17 cellular contexts compared by ENCODE assay signal in genomic region chr3:139301183-139301582, GRCh38. TPM values are rescaled to one million over a fixed set of nuclear protein-coding genes. Genes with fewer than 3 reads are reported as not detected.
A peak's percentile ranks its signal among the peaks of the same experiment; 100 is the strongest.
DNase-seq lines count a peak whose midpoint lies in the region; ATAC-seq and TF ChIP-seq lines count a peak whose summit lies in the region.
"Had no signal": no experiment of that assay in that cellular context is flagged by ENCODE, and none has a peak within 500 bp of the region (broad histone marks: within the 10 kb centered on the region; RNA-seq: fewer than 3 reads in every experiment).

No MANE protein-coding gene starts in this region.

- DNase-seq in HT1080 (ENCODE audit: low read depth) (peak; percentile 74), RWPE2 (ENCODE audit: low spot score) (no peak), fibroblast of peridontal ligament (ENCODE audit: extremely low read depth) (peak; percentile 19), suprapubic skin (ENCODE audit: low spot score in 2 of 2) (no peak), HUDEP-2 (lab: John Stamatoyannopoulos, UW; ENCODE audit: unreplicated experiment in 76 of 76) (no peak)
- no peak for DNase-seq in naive thymus-derived CD8-positive, alpha-beta T cell
- DNase-seq: activated CD8-positive, alpha-beta memory T cell treated with anti-CD3 and anti-CD28 coated beads, Interleukin-2, amount 50 U/mL, for 48 hours; activated naive CD4-positive, alpha-beta T cell treated with anti-CD3 and anti-CD28 coated beads, Interleukin-2, amount 10 ng/mL, durations not matched to agents 7 days and 5 days; C1 segment of cervical spinal cord; DMS53; left ventricle myocardium inferior; naive B cell; NCI-H187 treated with DMSO at 0.1 percent for 48 hours; NCI-H69 had no signal

- H3K27ac Mint-ChIP-seq in naive thymus-derived CD8-positive, alpha-beta T cell, result no peak overlapping the region
- H3K27ac Mint-ChIP-seq: activated naive CD4-positive, alpha-beta T cell treated with anti-CD3 and anti-CD28 coated beads, Interleukin-2, amount 10 ng/mL, durations not matched to agents 7 days and 5 days; naive B cell had no signal

- H3K4me1 Mint-ChIP-seq in naive thymus-derived CD8-positive, alpha-beta T cell, result peaks cover 0 to 7% (median 2%) of the 10 kb centered on the region in 4 donors
- H3K4me1 Mint-ChIP-seq: naive B cell had no signal

- H3K9me3 ChIP-seq in RWPE2 (ENCODE audit: severe bottlenecking), result no peaks in the 10 kb centered on the region
- no peaks in the 10 kb centered on the region for H3K9me3 ChIP-seq in suprapubic skin
- H3K9me3 ChIP-seq: breast epithelium, left ventricle myocardium inferior, psoas muscle had no signal

- no peak for TF ChIP-seq POLR2A in suprapubic skin (IDR thresholded peaks at IDR 0.05)

- WGBS in suprapubic skin, result 85% methylated on average over 5 of the region's 6 CpGs

- POLR2A ChIA-PET in naive thymus-derived CD8-positive, alpha-beta T cell (lab: Charles Lee), result no interaction called here

- H3K36me3 ChIP-seq in RWPE2 (ENCODE audit: low read depth), result no peaks in the 10 kb centered on the region
- H3K36me3 ChIP-seq in suprapubic skin, result no peaks in the 10 kb centered on the region
- H3K36me3 ChIP-seq: breast epithelium, left ventricle myocardium inferior had no signal

- peaks cover 16% of the 10 kb centered on the region for H3K4me1 ChIP-seq in RWPE2 (ENCODE audit: insufficient read depth, poor library complexity, severe bottlenecking)
- H3K4me1 ChIP-seq in suprapubic skin, result peaks cover 4% of the 10 kb centered on the region
- H3K4me1 ChIP-seq: breast epithelium, psoas muscle had no signal

- H3K27ac ChIP-seq in RWPE2 (ENCODE audit: poor library complexity, severe bottlenecking) (peak overlapping the region; percentile 54), suprapubic skin (peak overlapping the region; percentile 13)
- H3K27ac ChIP-seq: breast epithelium, psoas muscle had no signal

- H3K27me3 ChIP-seq in RWPE2 (ENCODE audit: insufficient read depth, poor library complexity, severe bottlenecking) (no peaks in the 10 kb centered on the region), suprapubic skin (no peaks in the 10 kb centered on the region)
- H3K27me3 ChIP-seq: breast epithelium had no signal

- peaks cover 0 to 5% (median 3%) of the 10 kb centered on the region in 5 donors for H3K27me3 Mint-ChIP-seq in naive thymus-derived CD8-positive, alpha-beta T cell

- no peaks in the 10 kb centered on the region for H3K36me3 Mint-ChIP-seq in naive thymus-derived CD8-positive, alpha-beta T cell
- H3K36me3 Mint-ChIP-seq: activated naive CD4-positive, alpha-beta T cell treated with anti-CD3 and anti-CD28 coated beads, Interleukin-2, amount 10 ng/mL, durations not matched to agents 7 days and 5 days; naive B cell had no signal

- no peaks in the 10 kb centered on the region for H3K9me3 Mint-ChIP-seq in naive thymus-derived CD8-positive, alpha-beta T cell
- H3K9me3 Mint-ChIP-seq: activated naive CD4-positive, alpha-beta T cell treated with anti-CD3 and anti-CD28 coated beads, Interleukin-2, amount 10 ng/mL, durations not matched to agents 7 days and 5 days; naive B cell had no signal

- TF ChIP-seq CTCF in RWPE2 (IDR thresholded peaks at IDR 0.05; ENCODE audit: poor library complexity, severe bottlenecking) (no peak), suprapubic skin (IDR thresholded peaks at IDR 0.05) (no peak)

- no peak overlapping the region for H3K4me3 ChIP-seq in RWPE2 (ENCODE audit: severe bottlenecking)
- no peak overlapping the region for H3K4me3 ChIP-seq in suprapubic skin
- H3K4me3 ChIP-seq: breast epithelium, left ventricle myocardium inferior, psoas muscle had no signal

- TF ChIP-seq EP300 in suprapubic skin (IDR thresholded peaks at IDR 0.05), result no peak

- H3K4me3 Mint-ChIP-seq in naive thymus-derived CD8-positive, alpha-beta T cell, result no peak overlapping the region
- H3K4me3 Mint-ChIP-seq: activated naive CD4-positive, alpha-beta T cell treated with anti-CD3 and anti-CD28 coated beads, Interleukin-2, amount 10 ng/mL, durations not matched to agents 7 days and 5 days; naive B cell had no signal

- ATAC-seq in RWPE2 (ENCODE audit: low read depth), result no peak
- ATAC-seq in HG02885 (IDR thresholded peaks at IDR 0.05; ENCODE audit: poor library complexity, unreplicated experiment), result no peak
- no peak for ATAC-seq in naive thymus-derived CD8-positive, alpha-beta T cell

RNA-seq across cellular contexts. Expression of gene MRPS22, which starts 42.6 kb away (rescaled TPM):
- 176 and 200 TPM in 2 replicates for total RNA-seq in HT1080 (2014; rRNA removed; shearing (Covaris generic))
- 131 and 153 TPM in 2 replicates for polyA plus RNA-seq in HT1080 (2015; cell fraction: cytosol; rRNA removed)
- polyA plus RNA-seq in HT1080 (2015; cell fraction: nucleus; rRNA removed), result 158 and 163 TPM in 2 replicates
- total RNA-seq in suprapubic skin, result 10 to 100 TPM; 44.0 to 51.0 (median 46.8) TPM
- total RNA-seq in naive thymus-derived CD8-positive, alpha-beta T cell, result 10 to 100 TPM; 37.2 to 41.2 TPM
- polyA plus RNA-seq in naive thymus-derived CD8-positive, alpha-beta T cell, result 10 to 100 TPM; 33.6 to 43.8 (median 42.1) TPM

Comparison
In these comparisons a context has a peak if more than half of its experiments do, and no peak if none do; other contexts are left out.
1. DNase-seq: peak in HT1080 (single experiment) and fibroblast of peridontal ligament (single experiment); none in RWPE2 (single experiment), suprapubic skin (0 of 2), HUDEP-2 (0 of 76) and naive thymus-derived CD8-positive, alpha-beta T cell (0 of 10).